8 cellular contexts compared by ENCODE assay signal in the genomic region with DNA sequence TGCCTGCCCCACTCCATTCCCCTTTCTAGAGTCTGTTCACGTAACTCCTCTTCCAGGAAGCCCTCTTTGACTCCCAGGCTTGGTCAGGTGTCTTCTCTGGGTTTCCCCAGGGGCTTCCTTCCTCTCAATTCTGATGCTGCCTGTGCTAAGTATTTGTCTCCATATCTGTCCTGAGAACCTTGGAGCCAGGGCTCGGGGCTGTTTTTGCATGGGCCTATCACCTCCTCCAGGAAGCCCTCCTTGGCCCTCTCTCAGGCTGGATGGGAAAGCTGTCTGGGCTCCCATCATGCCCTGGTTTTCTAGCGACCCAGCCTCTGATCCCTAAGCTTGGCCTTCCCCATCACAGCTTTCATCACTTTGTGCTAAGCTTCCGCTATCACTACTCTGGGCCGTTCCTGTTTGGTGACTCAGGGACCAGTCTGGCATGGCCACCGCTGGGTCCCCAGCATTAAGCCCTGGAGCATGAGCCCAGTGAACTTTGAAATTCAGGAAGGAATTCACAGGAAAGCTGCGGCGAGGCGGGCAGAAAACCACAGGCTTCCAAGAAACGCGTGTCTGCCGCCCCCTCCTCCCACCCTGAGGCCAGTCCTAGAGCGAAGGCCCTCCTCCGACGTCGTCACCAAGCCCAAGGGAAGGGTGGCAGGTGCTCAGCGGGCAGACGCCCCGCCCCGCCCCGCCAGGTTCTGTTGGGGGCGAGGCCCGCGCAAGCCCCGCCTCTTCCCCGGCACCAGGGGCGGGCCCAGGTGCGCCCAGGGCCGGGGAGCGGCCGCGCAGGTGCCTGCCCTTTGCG. TPM values are rescaled to one million over a fixed set of nuclear protein-coding genes. Genes with fewer than 3 reads are reported as not detected.
DNase-seq lines count a peak whose midpoint lies in the region; ATAC-seq, FAIRE-seq and TF ChIP-seq lines count a peak whose summit lies in the region.

No MANE protein-coding gene starts in this region.

- H3K27me3 ChIP-seq in mucosa of stomach (ENCODE audit: control insufficient read depth, insufficient read depth, low read length) = no peaks in the 10 kb centered on the region

- 12% methylated on average over 17 of the region's 33 CpGs for WGBS in A549 (ENCODE audit: missing lambda C conversion rate)

- no peak; a peak in 1 of 5 replicates for TF ChIP-seq EP300 in A549 (IDR thresholded peaks at IDR 0.05)

- H3K4me1 Mint-ChIP-seq in effector memory CD8-positive, alpha-beta T cell (ENCODE audit: low read depth in 2 of 2) = peaks cover 10% of the 10 kb centered on the region in 2 donors

- peaks cover 24 to 53% of the 10 kb centered on the region in 2 donors for H3K27me3 Mint-ChIP-seq in effector memory CD8-positive, alpha-beta T cell

- peaks cover 51% of the 10 kb centered on the region for H3K4me1 ChIP-seq in A549
- H3K4me1 ChIP-seq in mucosa of stomach (ENCODE audit: control insufficient read depth, insufficient read depth, low read length) = peaks cover 41% of the 10 kb centered on the region

- peak overlapping the region in 1 of 2 donors; percentile 79 for H3K27ac Mint-ChIP-seq in effector memory CD8-positive, alpha-beta T cell

- H3K36me3 ChIP-seq in mucosa of stomach (ENCODE audit: control insufficient read depth, insufficient read depth, low read length) = no peaks in the 10 kb centered on the region

- DNase-seq in A549 (ENCODE audit: low read depth in 1 of 2, low spot score in 1 of 2) = peak; percentile 78 to 87
- DNase-seq in NCI-H2107 treated with DMSO at 0.1 percent for 48 hours (lab: John Stamatoyannopoulos, UW; ENCODE audit: unreplicated experiment) = peak; percentile 95
- peak; percentile 78 to 83 for DNase-seq in activated CD4-positive, alpha-beta T cell treated with anti-CD3 and anti-CD28 coated beads, Interleukin-2, amount 50 U/mL, for 48 hours
- peak in 2 of 3 experiments; percentile 35 to 52 for DNase-seq in effector memory CD8-positive, alpha-beta T cell
- peak; percentile 26 for DNase-seq in stimulated activated CD8-positive, alpha-beta memory T cell treated with anti-CD3 and anti-CD28 coated beads, Interleukin-7, amount 100 ng/mL, for 24 hours (ENCODE audit: low read depth)
- no peak for DNase-seq in medulla oblongata (ENCODE audit: extremely low spot score)

- TF ChIP-seq RAD21 in A549 (conservative IDR thresholded peaks at IDR 0.05 in 1 of 2, IDR thresholded peaks at IDR 0.05 in 1 of 2) = no peak; a peak in 1 of 5 replicates

- H3K36me3 Mint-ChIP-seq in effector memory CD8-positive, alpha-beta T cell (ENCODE audit: insufficient read depth) = no peaks in the 10 kb centered on the region

- H3K4me3 Mint-ChIP-seq in effector memory CD8-positive, alpha-beta T cell = peak overlapping the region; percentile 70 to 79

- no peak for FAIRE-seq in A549 (lab: Jason Lieb, UNC)

- no peak for TF ChIP-seq POLR2A in A549 (IDR thresholded peaks at IDR 0.05; ENCODE audit: low read length)

- H3K9ac ChIP-seq in mucosa of stomach (ENCODE audit: low read length) = peak overlapping the region; percentile 44

- CTCF ChIA-PET in A549 (lab: Yijun Ruan, JAX) = interaction anchor here (0.5 to 18.2 kb wide), 13 partner anchors 6 to 362 kb away, joined by 3 to 259 read pairs (median 20); a partner anchor contains a TSS

- H3K4me2 ChIP-seq in A549 = peak overlapping the region; percentile 76

- POLR2A ChIA-PET in A549 (lab: Yijun Ruan, JAX) = interaction anchor here (0.5 to 8.8 kb wide), 6 partner anchors 11 to 221 kb away, joined by 3 to 127 read pairs (median 4); a partner anchor contains a TSS

- H3K9me3 Mint-ChIP-seq in effector memory CD8-positive, alpha-beta T cell = no peaks in the 10 kb centered on the region

- H3K9me3 ChIP-seq in A549 = no peaks in the 10 kb centered on the region
- H3K9me3 ChIP-seq in mucosa of stomach (ENCODE audit: control insufficient read depth, low read length) = no peaks in the 10 kb centered on the region

- peak; percentile 64 to 66 for ATAC-seq in A549
- peak; percentile 64 for ATAC-seq in GM19372 (IDR thresholded peaks at IDR 0.05; ENCODE audit: low read depth, unreplicated experiment)
- ATAC-seq in effector memory CD8-positive, alpha-beta T cell (replicated peaks) = peak; percentile 83

- no peak for TF ChIP-seq CTCF in A549 (IDR thresholded peaks at IDR 0.05)

- H3K27ac ChIP-seq in A549 = peak overlapping the region; percentile 89 to 91

- H3K4me3 ChIP-seq in A549 = peak overlapping the region; percentile 67
- H3K4me3 ChIP-seq in mucosa of stomach (ENCODE audit: low read length) = no peak overlapping the region

TF ChIP-seq in A549, 52 proteins besides CTCF, POLR2A, EP300 and RAD21:
- no peak for TF ChIP-seq FOSL2 (IDR thresholded peaks at IDR 0.05)
- peak; percentile 72 for TF ChIP-seq FOSL2 (CRISPR knock-in tag; IDR thresholded peaks at IDR 0.05)
- 0 out of 2 replicates have a peak, but pooled peaks have one; percentile 36 for TF ChIP-seq RCOR1 (IDR thresholded peaks at IDR 0.05; ENCODE audit: low read depth, low read length)
- peak; percentile 74; the same call in 1 of the 2 replicates for TF ChIP-seq HDAC2 (IDR thresholded peaks at IDR 0.05)
- TF ChIP-seq SMC3 (IDR thresholded peaks at IDR 0.05) = 0 out of 3 replicates have a peak, but pooled peaks have one; percentile 8
- TF ChIP-seq PHF8 (IDR thresholded peaks at IDR 0.05; ENCODE audit: borderline replicate concordance, low read depth) = no peak
- TF ChIP-seq, protein P1, sequence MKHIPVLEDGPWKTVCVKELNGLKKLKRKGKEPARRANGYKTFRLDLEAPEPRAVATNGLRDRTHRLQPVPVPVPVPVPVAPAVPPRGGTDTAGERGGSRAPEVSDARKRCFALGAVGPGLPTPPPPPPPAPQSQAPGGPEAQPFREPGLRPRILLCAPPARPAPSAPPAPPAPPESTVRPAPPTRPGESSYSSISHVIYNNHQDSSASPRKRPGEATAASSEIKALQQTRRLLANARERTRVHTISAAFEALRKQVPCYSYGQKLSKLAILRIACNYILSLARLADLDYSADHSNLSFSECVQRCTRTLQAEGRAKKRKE (CRISPR knock-in tag; IDR thresholded peaks at IDR 0.05; ENCODE audit: low read depth) = no peak
- TF ChIP-seq, protein P2, sequence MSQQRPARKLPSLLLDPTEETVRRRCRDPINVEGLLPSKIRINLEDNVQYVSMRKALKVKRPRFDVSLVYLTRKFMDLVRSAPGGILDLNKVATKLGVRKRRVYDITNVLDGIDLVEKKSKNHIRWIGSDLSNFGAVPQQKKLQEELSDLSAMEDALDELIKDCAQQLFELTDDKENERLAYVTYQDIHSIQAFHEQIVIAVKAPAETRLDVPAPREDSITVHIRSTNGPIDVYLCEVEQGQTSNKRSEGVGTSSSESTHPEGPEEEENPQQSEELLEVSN (IDR thresholded peaks at IDR 0.05; ENCODE audit: borderline replicate concordance, low read depth) = no peak
- TF ChIP-seq KDM1A (IDR thresholded peaks at IDR 0.05; ENCODE audit: low read depth) = peak; percentile 89
- TF ChIP-seq MAZ (IDR thresholded peaks at IDR 0.05; ENCODE audit: borderline replicate concordance, low read depth, low read length) = 0 out of 2 replicates have a peak, but pooled peaks have one; percentile 15
- TF ChIP-seq MYC (IDR thresholded peaks at IDR 0.05; ENCODE audit: borderline replicate concordance, low read length) = peak; percentile 47
- peak; percentile 99 for TF ChIP-seq ZFP36 (IDR thresholded peaks at IDR 0.05; ENCODE audit: borderline replicate concordance, partially characterized antibody)
- TF ChIP-seq ZC3H11A (IDR thresholded peaks at IDR 0.05) = 0 out of 2 replicates have a peak, but pooled peaks have one; percentile 13

RNA-seq across cellular contexts. Expression of a gene that starts 0.5 kb away (rescaled TPM):
- polyA plus RNA-seq in A549 (2011; rRNA removed) (343 and 425 TPM in 2 replicates), A549 (2017; fragmentation: RNase III; extraction: RNeasy Plus Mini Kit Qiagen cat#74134 plus additional on column Dnase treatment) (244 to 296 TPM (median 291 TPM) in 3 replicates)
- polyA plus RNA-seq in A549 (2012; cell fraction: cytosol; rRNA removed) = 347 and 383 TPM in 2 replicates
- polyA plus RNA-seq in A549 (2012; cell fraction: nucleus; rRNA removed) = 348 and 443 TPM in 2 replicates
- 154 and 156 TPM in 2 replicates for polyA minus RNA-seq in A549 (2011; rRNA and poly(A)+ RNA removed)

RNA-seq across cellular contexts. Expression of a gene that starts 7.7 kb away (rescaled TPM):
- 14.6 and 30.5 TPM in 2 replicates for polyA plus RNA-seq in A549 (2011; rRNA removed)
- 281 and 324 TPM in 2 replicates for polyA plus RNA-seq in A549 (2012; cell fraction: cytosol; rRNA removed)
- polyA plus RNA-seq in A549 (2012; cell fraction: nucleus; rRNA removed) = 99.6 and 180 TPM in 2 replicates
- 88.6 to 99.6 TPM (median 99.5 TPM) in 3 replicates for polyA plus RNA-seq in A549 (2017; fragmentation: RNase III; extraction: RNeasy Plus Mini Kit Qiagen cat#74134 plus additional on column Dnase treatment)
- 2.9 and 3.1 TPM in 2 replicates for polyA minus RNA-seq in A549 (2011; rRNA and poly(A)+ RNA removed)

RNA-seq across cellular contexts. Expression of a gene that starts 39.9 kb away (rescaled TPM):
- polyA plus RNA-seq in A549 (2011; rRNA removed) (1.3 and 2.1 TPM in 2 replicates), A549 (2017; fragmentation: RNase III; extraction: RNeasy Plus Mini Kit Qiagen cat#74134 plus additional on column Dnase treatment) (4.4 to 6.8 TPM (median 5.3 TPM) in 3 replicates)
- polyA plus RNA-seq in A549 (2012; cell fraction: cytosol; rRNA removed) = 5.0 and 5.1 TPM in 2 replicates
- 11.4 and 12.1 TPM in 2 replicates for polyA plus RNA-seq in A549 (2012; cell fraction: nucleus; rRNA removed)
- 1.6 and 2.8 TPM in 2 replicates for polyA minus RNA-seq in A549 (2011; rRNA and poly(A)+ RNA removed)

RNA-seq across cellular contexts. Expression of a gene that starts 40.2 kb away (rescaled TPM):
- polyA plus RNA-seq in A549 (2011; rRNA removed) = 197 and 302 TPM in 2 replicates
- polyA plus RNA-seq in A549 (2012; cell fraction: cytosol; rRNA removed) = 1,004 and 1,085 TPM in 2 replicates
- 520 and 541 TPM in 2 replicates for polyA plus RNA-seq in A549 (2012; cell fraction: nucleus; rRNA removed)
- 487 to 531 TPM (median 489 TPM) in 3 replicates for polyA plus RNA-seq in A549 (2017; fragmentation: RNase III; extraction: RNeasy Plus Mini Kit Qiagen cat#74134 plus additional on column Dnase treatment)
- polyA minus RNA-seq in A549 (2011; rRNA and poly(A)+ RNA removed) = 17.0 and 21.4 TPM in 2 replicates

RNA-seq across cellular contexts. Expression of a gene that starts 51.9 kb away (rescaled TPM):
- polyA plus RNA-seq in A549 (2011; rRNA removed) (75.5 and 88.1 TPM in 2 replicates), A549 (2017; fragmentation: RNase III; extraction: RNeasy Plus Mini Kit Qiagen cat#74134 plus additional on column Dnase treatment) (87.5 to 104 TPM (median 100 TPM) in 3 replicates)
- polyA plus RNA-seq in A549 (2012; cell fraction: cytosol; rRNA removed) = 225 and 320 TPM in 2 replicates
- 303 and 382 TPM in 2 replicates for polyA plus RNA-seq in A549 (2012; cell fraction: nucleus; rRNA removed)
- polyA minus RNA-seq in A549 (2011; rRNA and poly(A)+ RNA removed) = 75.2 and 83.9 TPM in 2 replicates
